ENCODE assay signal across 10 cellular contexts in the genomic region with DNA sequence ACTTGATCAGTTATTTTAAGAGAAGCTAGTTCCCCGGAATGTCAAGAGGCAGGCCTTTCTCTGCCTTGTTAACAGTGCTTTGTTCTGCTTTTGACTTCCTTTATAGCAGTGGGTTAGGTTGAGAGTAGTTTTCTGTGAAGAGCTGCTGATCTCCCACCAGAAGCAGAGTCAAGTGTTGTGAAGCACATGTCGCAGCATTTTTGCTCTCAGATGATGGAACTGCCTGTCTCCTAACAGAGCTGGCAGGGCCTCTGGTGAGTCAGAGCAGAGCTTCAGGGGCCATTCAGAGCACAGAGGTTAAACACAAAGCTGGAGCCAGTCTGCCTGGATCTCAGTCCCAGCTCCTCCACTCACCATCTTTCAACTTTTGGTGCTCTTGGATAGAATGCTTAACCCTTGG.
DNase-seq lines count a peak whose midpoint lies in the region; ATAC-seq, FAIRE-seq and TF ChIP-seq lines count a peak whose summit lies in the region.
"Had no signal": no experiment of that assay in that cellular context is flagged by ENCODE, and none has a peak within 500 bp of the region (broad histone marks: within the 10 kb centered on the region; RNA-seq: fewer than 3 reads in every experiment).

No MANE protein-coding gene starts in this region.

- H3K9me3 Mint-ChIP-seq in neural progenitor cell: peaks cover 7% of the 10 kb centered on the region
- H3K9me3 Mint-ChIP-seq: activated CD4-positive, alpha-beta T cell treated with anti-CD3 and anti-CD28 coated beads, Interleukin-2, amount 10 ng/mL, durations not matched to agents 7 days and 5 days had no signal

- H3K27ac ChIP-seq in neural progenitor cell (no peak overlapping the region), small intestine (ENCODE audit: low read depth in 1 of 2, low read length in 1 of 2) (no peak overlapping the region)

- H3K27me3 ChIP-seq in neural progenitor cell (no peaks in the 10 kb centered on the region), small intestine (ENCODE audit: control insufficient read depth in 2 of 2, insufficient read depth in 2 of 2, low read length in 2 of 2) (no peaks in the 10 kb centered on the region)

- H4K20me1 ChIP-seq in neural progenitor cell (ENCODE audit: low read depth): no peaks in the 10 kb centered on the region

- H3K9ac ChIP-seq in neural progenitor cell: no peak overlapping the region

- ATAC-seq in esophagus mucosa (peak; percentile 71), HG03378 (IDR thresholded peaks at IDR 0.05; ENCODE audit: unreplicated experiment) (no peak)

- no peaks in the 10 kb centered on the region for H3K27me3 Mint-ChIP-seq in neural progenitor cell (ENCODE audit: insufficient read depth, low read depth)
- H3K27me3 Mint-ChIP-seq: activated CD4-positive, alpha-beta T cell treated with anti-CD3 and anti-CD28 coated beads, Interleukin-2, amount 10 ng/mL, durations not matched to agents 7 days and 5 days had no signal

- H3K9me3 ChIP-seq in neural progenitor cell (ENCODE audit: low read depth) (no peaks in the 10 kb centered on the region), small intestine (ENCODE audit: control insufficient read depth, low read depth) (no peaks in the 10 kb centered on the region)

- peaks cover 6% of the 10 kb centered on the region for H3K4me1 Mint-ChIP-seq in neural progenitor cell
- H3K4me1 Mint-ChIP-seq: activated CD4-positive, alpha-beta T cell treated with anti-CD3 and anti-CD28 coated beads, Interleukin-2, amount 10 ng/mL, durations not matched to agents 7 days and 5 days had no signal

- no peak overlapping the region for H3K27ac Mint-ChIP-seq in neural progenitor cell
- H3K27ac Mint-ChIP-seq: activated CD4-positive, alpha-beta T cell treated with anti-CD3 and anti-CD28 coated beads, Interleukin-2, amount 10 ng/mL, durations not matched to agents 7 days and 5 days had no signal

- H3K4me3 ChIP-seq in neural progenitor cell (no peak overlapping the region), small intestine (ENCODE audit: low read depth in 1 of 2, low read length in 2 of 2) (no peak overlapping the region)

- TF ChIP-seq CTCF in neural progenitor cell (IDR thresholded peaks at IDR 0.05): no peak

- peak overlapping the region; percentile 99 for H2AFZ ChIP-seq in neural progenitor cell (replicated peaks)

- H3K79me2 ChIP-seq in neural progenitor cell (ENCODE audit: low read depth): no peaks in the 10 kb centered on the region

- H3K4me2 ChIP-seq in neural progenitor cell: no peak overlapping the region

- H3K4me3 Mint-ChIP-seq in neural progenitor cell: no peak overlapping the region
- H3K4me3 Mint-ChIP-seq: activated CD4-positive, alpha-beta T cell treated with anti-CD3 and anti-CD28 coated beads, Interleukin-2, amount 10 ng/mL, durations not matched to agents 7 days and 5 days had no signal

- FAIRE-seq in small intestine (lab: Jason Lieb, UNC): no peak

- H3F3A ChIP-seq in neural progenitor cell (ENCODE audit: low read depth): no peaks in the 10 kb centered on the region

- H3K4me1 ChIP-seq in neural progenitor cell (peaks cover 7% of the 10 kb centered on the region), small intestine (ENCODE audit: control insufficient read depth in 2 of 2, insufficient read depth in 1 of 2, low read depth in 1 of 2, low read length in 1 of 2) (no peaks in the 10 kb centered on the region)

- DNase-seq in EL (peak; percentile 86), NCI-H2196 (lab: John Stamatoyannopoulos, UW; ENCODE audit: unreplicated experiment) (peak; percentile 59), neural progenitor cell (ENCODE audit: low spot score) (peak; percentile 11), NCI-H2171 (lab: John Stamatoyannopoulos, UW) (no peak), small intestine (no peak), NCI-H524 treated with DMSO at 0.1 percent for 48 hours (lab: John Stamatoyannopoulos, UW) (no peak)
- DNase-seq: activated CD4-positive, alpha-beta T cell treated with anti-CD3 and anti-CD28 coated beads, Interleukin-2, amount 10 ng/mL, durations not matched to agents 7 days and 5 days; NCI-H1105 had no signal

- H3K36me3 ChIP-seq in neural progenitor cell (no peaks in the 10 kb centered on the region), small intestine (ENCODE audit: control insufficient read depth in 2 of 2, insufficient read depth in 2 of 2, low read length in 2 of 2) (no peaks in the 10 kb centered on the region)

- WGBS in small intestine, 3 donors: 41 to 66% (median 64%) methylated on average over 2 of the region's 2 CpGs

- H3K36me3 Mint-ChIP-seq in neural progenitor cell: no peaks in the 10 kb centered on the region

Comparison
In these comparisons a context has a peak if more than half of its experiments do, and no peak if none do; other contexts are left out.
1. DNase-seq: peak in EL (single experiment), NCI-H2196 (single experiment) and neural progenitor cell (single experiment); none in NCI-H2171 (single experiment), small intestine (single experiment) and NCI-H524 treated with DMSO at 0.1 percent for 48 hours (single experiment).